In the genomic region with DNA sequence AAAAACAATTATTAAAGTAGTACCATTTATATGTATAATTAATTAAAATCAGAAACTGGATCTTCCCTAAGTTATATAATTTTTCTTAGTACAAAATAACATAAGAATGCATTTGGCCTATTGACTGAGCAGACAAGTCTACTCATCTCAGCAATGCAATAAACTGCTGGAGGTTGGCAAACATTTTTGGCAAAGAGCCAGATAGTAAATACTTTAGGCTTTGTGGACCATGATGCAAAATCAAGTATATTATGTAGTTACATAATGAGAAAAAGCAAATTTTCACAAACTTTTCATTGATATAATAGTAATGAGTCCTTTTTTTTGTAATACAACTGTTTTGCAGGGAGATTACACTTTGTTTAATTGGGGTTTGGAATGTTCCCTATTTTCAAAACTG, we compare ENCODE assay signal across 15 cellular contexts. TPM values are rescaled to one million over a fixed set of nuclear protein-coding genes. Genes with fewer than 3 reads are reported as not detected.
DNase-seq lines count a peak whose midpoint lies in the region; ATAC-seq and TF ChIP-seq lines count a peak whose summit lies in the region.
"Had no signal": no experiment of that assay in that cellular context is flagged by ENCODE, and none has a peak within 500 bp of the region (broad histone marks: within the 10 kb centered on the region; RNA-seq: fewer than 3 reads in every experiment).

No MANE protein-coding gene starts in this region.

- CTCF ChIA-PET in AG04449 (lab: Yijun Ruan, JAX) = no interaction called here
- CTCF ChIA-PET in HEK293 (lab: Yijun Ruan, JAX) = no interaction called here

- no peak overlapping the region for H3K23ac ChIP-seq in trophoblast cell (ENCODE audit: low read length)

- H2AFZ ChIP-seq in trophoblast cell (ENCODE audit: insufficient read depth, low read length, poor library complexity) = no peak overlapping the region

- H3K18ac ChIP-seq in trophoblast cell (ENCODE audit: low read length) = no peak overlapping the region

- H3K27me3 ChIP-seq in trophoblast cell (ENCODE audit: insufficient read depth, low read length) = no peaks in the 10 kb centered on the region

- no peak for TF ChIP-seq CTCF in AG04449 (IDR thresholded peaks at IDR 0.05; ENCODE audit: insufficient read depth, low read length, missing control alignments)
- TF ChIP-seq CTCF in HEK293 (tag by site-specific recombination; IDR thresholded peaks at IDR 0.05) = no peak
- TF ChIP-seq CTCF in fibroblast of mammary gland (conservative IDR thresholded peaks at IDR 0.05; ENCODE audit: control insufficient read depth, insufficient read depth, low read depth, low read length) = no peak

- H3K27ac ChIP-seq in HEK293 (ENCODE audit: extremely low read depth, low read depth, low read length) (no peak overlapping the region), trophoblast cell (ENCODE audit: low read depth, low read length) (no peak overlapping the region)
- H3K27ac ChIP-seq: HL-60 had no signal

- H3K79me1 ChIP-seq in trophoblast cell (ENCODE audit: low read length) = no peaks in the 10 kb centered on the region

- H4K8ac ChIP-seq in trophoblast cell (ENCODE audit: low read depth, low read length) = no peak overlapping the region

- H3K9ac ChIP-seq in trophoblast cell (ENCODE audit: low read length) = no peak overlapping the region

- H3K79me2 ChIP-seq in trophoblast cell (ENCODE audit: control insufficient read depth, insufficient read depth, low read length, poor library complexity) = no peaks in the 10 kb centered on the region

- H2AK5ac ChIP-seq in trophoblast cell (ENCODE audit: low read length) = no peak overlapping the region

- no peak overlapping the region for H2BK5ac ChIP-seq in trophoblast cell (ENCODE audit: low read depth, low read length, poor library complexity)

- no peak for ATAC-seq in HG02885 (IDR thresholded peaks at IDR 0.05; ENCODE audit: poor library complexity, unreplicated experiment)

- H2BK12ac ChIP-seq in trophoblast cell (ENCODE audit: low read length) = no peak overlapping the region

- no peak overlapping the region for H4K91ac ChIP-seq in trophoblast cell (ENCODE audit: low read depth, low read length)

- H3K4me3 ChIP-seq in AG04449 (ENCODE audit: low read depth, low read length) (no peak overlapping the region), HEK293 (ENCODE audit: low read depth, low read length) (no peak overlapping the region), fibroblast of mammary gland (ENCODE audit: control insufficient read depth, low read depth, low read length) (no peak overlapping the region), trophoblast cell (ENCODE audit: low read depth, low read length) (no peak overlapping the region)

- H3K9me3 ChIP-seq in HEK293 (ENCODE audit: control insufficient read depth, insufficient read depth, low read depth, low read length) = no peaks in the 10 kb centered on the region
- no peaks in the 10 kb centered on the region for H3K9me3 ChIP-seq in trophoblast cell (ENCODE audit: insufficient read depth, low read depth, low read length)

- DNase-seq in AG04449 (ENCODE audit: low read depth, low spot score) (peak; percentile 37), RKO (ENCODE audit: low spot score) (peak; percentile 8), fibroblast of mammary gland (ENCODE audit: low read depth) (peak; percentile 52), trophoblast cell (no peak)
- no peak for DNase-seq in activated CD4-positive, alpha-beta T cell treated with anti-CD3 and anti-CD28 coated beads, Interleukin-2, amount 50 U/mL, for 4 hours
- DNase-seq in activated CD8-positive, alpha-beta memory T cell treated with anti-CD3 and anti-CD28 coated beads, Interleukin-2, amount 50 U/mL, for 4 hours = no peak
- DNase-seq: activated T-cell treated with anti-CD3 and anti-CD28 coated beads, Interleukin-2, amount 50 U/mL, for 24 hours; CD4-positive, CD25-positive, alpha-beta regulatory T cell; cerebellar nuclear complex; NCI-H526 treated with DMSO at 0.1 percent for 48 hours; stimulated activated CD4-positive, alpha-beta T cell treated with anti-CD3 and anti-CD28 coated beads, Interleukin-1b, Interleukin-23, amount 100 ng/mL, for 48 hours; T1000 had no signal

- H4K12ac ChIP-seq in trophoblast cell (ENCODE audit: low read depth, low read length) = no peak overlapping the region

- no peak overlapping the region for H3K14ac ChIP-seq in trophoblast cell (ENCODE audit: low read length)

- H3K4me1 ChIP-seq in HEK293 (ENCODE audit: control insufficient read depth, insufficient read depth, low read length) = 0 out of 2 replicates have a peak, but pooled peaks cover 5% of the 10 kb centered on the region
- no peaks in the 10 kb centered on the region for H3K4me1 ChIP-seq in trophoblast cell (ENCODE audit: control insufficient read depth in 1 of 2, insufficient read depth in 2 of 2, low read length in 2 of 2)

- H2BK120ac ChIP-seq in trophoblast cell (ENCODE audit: insufficient read depth, low read length, poor library complexity) = no peak overlapping the region

- POLR2A ChIA-PET in AG04449 (lab: Yijun Ruan, JAX) (no interaction called here), HEK293 (lab: Yijun Ruan, JAX) (no interaction called here)

- no peak overlapping the region for H3K4me2 ChIP-seq in trophoblast cell (ENCODE audit: low read length)

- H3K4ac ChIP-seq in trophoblast cell (ENCODE audit: low read depth, low read length) = no peak overlapping the region

- H3K36me3 ChIP-seq in HEK293 (ENCODE audit: control insufficient read depth in 2 of 2, insufficient read depth in 1 of 2, low read length in 2 of 2) = peaks cover 23 to 34% of the 10 kb centered on the region in 2 experiments
- peaks cover 3 to 4% of the 10 kb centered on the region in 2 experiments for H3K36me3 ChIP-seq in trophoblast cell (ENCODE audit: control insufficient read depth in 1 of 2, insufficient read depth in 2 of 2, low read length in 2 of 2)

TF ChIP-seq in HEK293, 187 proteins besides CTCF, POLR2A, EP300 and RAD21 (continues in another document):
- TF ChIP-seq ZNF830 (tag by site-specific recombination; IDR thresholded peaks at IDR 0.05; ENCODE audit: low read depth) (peak; percentile 73), ZNF239 (tag by site-specific recombination; IDR thresholded peaks at IDR 0.05) (no peak), ZFHX2 (tag by site-specific recombination; conservative IDR thresholded peaks at IDR 0.05) (no peak), ZNF558 (tag by site-specific recombination; IDR thresholded peaks at IDR 0.05) (0 out of 2 replicates have a peak, but pooled peaks have one; percentile 19), ZNF785 (tag by site-specific recombination; IDR thresholded peaks at IDR 0.05) (no peak), GLIS1 (tag by site-specific recombination; IDR thresholded peaks at IDR 0.05) (0 out of 2 replicates have a peak, but pooled peaks have one; percentile 18), SALL2 (tag by site-specific recombination; IDR thresholded peaks at IDR 0.05; ENCODE audit: borderline replicate concordance) (no peak), ZNF626 (tag by site-specific recombination; IDR thresholded peaks at IDR 0.05) (peak; percentile 61; the same call in 1 of the 2 replicates), ZNF549 (tag by site-specific recombination; IDR thresholded peaks at IDR 0.05) (peak; percentile 75; the same call in 1 of the 2 replicates), ZNF292 (tag by site-specific recombination; IDR thresholded peaks at IDR 0.05; ENCODE audit: borderline replicate concordance, low read depth) (no peak), ZNF132 (tag by site-specific recombination; IDR thresholded peaks at IDR 0.05; ENCODE audit: borderline replicate concordance) (0 out of 2 replicates have a peak, but pooled peaks have one; percentile 65), ZNF155 (tag by site-specific recombination; IDR thresholded peaks at IDR 0.05) (no peak), ZNF544 (tag by site-specific recombination; IDR thresholded peaks at IDR 0.05) (peak; percentile 59; the same call in 1 of the 2 replicates)
- TF ChIP-seq, protein P1, sequence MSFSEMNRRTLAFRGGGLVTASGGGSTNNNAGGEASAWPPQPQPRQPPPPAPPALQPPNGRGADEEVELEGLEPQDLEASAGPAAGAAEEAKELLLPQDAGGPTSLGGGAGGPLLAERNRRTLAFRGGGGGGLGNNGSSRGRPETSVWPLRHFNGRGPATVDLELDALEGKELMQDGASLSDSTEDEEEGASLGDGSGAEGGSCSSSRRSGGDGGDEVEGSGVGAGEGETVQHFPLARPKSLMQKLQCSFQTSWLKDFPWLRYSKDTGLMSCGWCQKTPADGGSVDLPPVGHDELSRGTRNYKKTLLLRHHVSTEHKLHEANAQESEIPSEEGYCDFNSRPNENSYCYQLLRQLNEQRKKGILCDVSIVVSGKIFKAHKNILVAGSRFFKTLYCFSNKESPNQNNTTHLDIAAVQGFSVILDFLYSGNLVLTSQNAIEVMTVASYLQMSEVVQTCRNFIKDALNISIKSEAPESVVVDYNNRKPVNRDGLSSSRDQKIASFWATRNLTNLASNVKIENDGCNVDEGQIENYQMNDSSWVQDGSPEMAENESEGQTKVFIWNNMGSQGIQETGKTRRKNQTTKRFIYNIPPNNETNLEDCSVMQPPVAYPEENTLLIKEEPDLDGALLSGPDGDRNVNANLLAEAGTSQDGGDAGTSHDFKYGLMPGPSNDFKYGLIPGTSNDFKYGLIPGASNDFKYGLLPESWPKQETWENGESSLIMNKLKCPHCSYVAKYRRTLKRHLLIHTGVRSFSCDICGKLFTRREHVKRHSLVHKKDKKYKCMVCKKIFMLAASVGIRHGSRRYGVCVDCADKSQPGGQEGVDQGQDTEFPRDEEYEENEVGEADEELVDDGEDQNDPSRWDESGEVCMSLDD (tag by site-specific recombination; IDR thresholded peaks at IDR 0.05) = no peak

RNA-seq across cellular contexts. Expression of a gene that starts 30.9 kb away (rescaled TPM):
- 84.2 and 88.7 TPM in 2 replicates for polyA plus RNA-seq in trophoblast cell (2013)

Comparison
In these comparisons a context has a peak if more than half of its experiments do, and no peak if none do; other contexts are left out.
1. DNase-seq: peak in AG04449 (single experiment), RKO (single experiment) and fibroblast of mammary gland (single experiment); none in trophoblast cell (0 of 2), activated CD4-positive, alpha-beta T cell treated with anti-CD3 and anti-CD28 coated beads, Interleukin-2, amount 50 U/mL, for 4 hours (0 of 2) and activated CD8-positive, alpha-beta memory T cell treated with anti-CD3 and anti-CD28 coated beads, Interleukin-2, amount 50 U/mL, for 4 hours (single experiment).